10 cellular contexts compared by ENCODE assay signal in genomic region chr22:24834845-24835570, GRCh38. TPM values are rescaled to one million over a fixed set of nuclear protein-coding genes. Genes with fewer than 3 reads are reported as not detected.
DNase-seq lines count a peak whose midpoint lies in the region; ATAC-seq, FAIRE-seq and TF ChIP-seq lines count a peak whose summit lies in the region.
"Had no signal": no experiment of that assay in that cellular context is flagged by ENCODE, and none has a peak within 500 bp of the region (broad histone marks: within the 10 kb centered on the region; RNA-seq: fewer than 3 reads in every experiment).

No MANE protein-coding gene starts in this region.

- in situ Hi-C loops in astrocyte of the spinal cord (cut with HindIII; ENCODE audit: low sequenced_read_pairs), result no loop called here
- in situ Hi-C loops in HepG2 (cut with HindIII; ENCODE audit: extremely low pct_ligation_motif_present, low pct_unique_long_range_greater_than_20kb), result no loop called here

- no peak for FAIRE-seq in HepG2 (lab: Jason Lieb, UNC)

- POLR2A ChIA-PET in HepG2 (lab: Yijun Ruan, JAX), result no interaction called here

- ATAC-seq in HepG2 (peak; percentile 51; the same call in 2 of the 3 replicates), GM21360 (IDR thresholded peaks at IDR 0.05; ENCODE audit: unreplicated experiment) (no peak), GM19035 (IDR thresholded peaks at IDR 0.05; ENCODE audit: unreplicated experiment) (no peak)

- H3K4me1 ChIP-seq in Karpas-422 (ENCODE audit: low read length), result no peaks in the 10 kb centered on the region
- peaks cover 1% of the 10 kb centered on the region for H3K4me1 ChIP-seq in HepG2 (ENCODE audit: insufficient read depth, low read length)

- WGBS in HepG2 (ENCODE audit: low lambda C conversion rate), result 39% methylated on average over 13 of the region's 13 CpGs

- H3K9me3 ChIP-seq in Karpas-422 (ENCODE audit: low read length) (no peaks in the 10 kb centered on the region), HepG2 (ENCODE audit: low read length) (0 out of 2 replicates have a peak, but pooled peaks cover 6% of the 10 kb centered on the region)

- H3K79me2 ChIP-seq in Karpas-422 (ENCODE audit: low read length) (no peaks in the 10 kb centered on the region), HepG2 (ENCODE audit: insufficient read depth, low read length) (no peaks in the 10 kb centered on the region)

- no peak for TF ChIP-seq POLR2A in HepG2 (IDR thresholded peaks at IDR 0.05; ENCODE audit: insufficient read depth in 1 of 2, low read depth in 2 of 2, low read length in 2 of 2)

- TF ChIP-seq RAD21 in HepG2 (CRISPR knock-in tag; IDR thresholded peaks at IDR 0.05), result no peak

- no peaks in the 10 kb centered on the region for H3K9me2 ChIP-seq in Karpas-422 (replicated peaks; ENCODE audit: insufficient read depth, low read length)

- BruUV-seq in HepG2 (replicated peaks; lab: Mats Ljungman, UMichigan), result no TSS peak

- no peak overlapping the region for H3K9ac ChIP-seq in Karpas-422 (ENCODE audit: low read length)
- no peak overlapping the region for H3K9ac ChIP-seq in HepG2 (ENCODE audit: insufficient read depth, low read depth, low read length)

- H3K4me2 ChIP-seq in Karpas-422 (ENCODE audit: low read depth, low read length, poor library complexity, severe bottlenecking) (no peak overlapping the region), HepG2 (ENCODE audit: low read depth, low read length) (no peak overlapping the region)

- DNase-seq in EL, result peak; percentile 23
- peak; percentile 63 for DNase-seq in Karpas-422
- no peak for DNase-seq in astrocyte of the spinal cord (ENCODE audit: low read depth, low spot score)
- peak; percentile 32 for DNase-seq in HepG2 (ENCODE audit: low spot score)
- no peak for DNase-seq in NCI-H1048 (lab: John Stamatoyannopoulos, UW)
- DNase-seq in NCI-H1694 treated with DMSO at 0.1 percent for 48 hours (lab: John Stamatoyannopoulos, UW), result no peak
- DNase-seq: activated CD4-positive, alpha-beta memory T cell treated with anti-CD3 and anti-CD28 coated beads for 36 hours; effector CD8-positive, alpha-beta T cell had no signal

- H3K27ac ChIP-seq in Karpas-422 (ENCODE audit: low read length) (no peak overlapping the region), HepG2 (ENCODE audit: extremely low read length, insufficient read depth, low read length) (no peak overlapping the region)

- H3K27me3 ChIP-seq in Karpas-422 (ENCODE audit: low read length) (no peaks in the 10 kb centered on the region), HepG2 (ENCODE audit: control insufficient read depth in 1 of 2, insufficient read depth in 2 of 2, low read length in 2 of 2) (peaks cover 3 to 18% of the 10 kb centered on the region in 2 experiments; a peak in 2 of 5 replicates)

- no peaks in the 10 kb centered on the region for H4K20me1 ChIP-seq in Karpas-422 (ENCODE audit: insufficient read depth, low read depth, low read length)
- no peaks in the 10 kb centered on the region for H4K20me1 ChIP-seq in HepG2 (ENCODE audit: insufficient read depth, low read length)

- TF ChIP-seq CTCF in astrocyte of the spinal cord (IDR thresholded peaks at IDR 0.05; ENCODE audit: low read depth, low read length), result peak; percentile 12
- TF ChIP-seq CTCF in HepG2 (CRISPR knock-in tag; IDR thresholded peaks at IDR 0.05), result peak; percentile 42

- H3K36me3 ChIP-seq in Karpas-422 (ENCODE audit: insufficient read depth, low read length) (no peaks in the 10 kb centered on the region), HepG2 (replicated peaks in 1 of 2; ENCODE audit: control insufficient read depth in 1 of 2, insufficient read depth in 2 of 2, low read length in 2 of 2) (no peaks in the 10 kb centered on the region)

- intact Hi-C loops in HepG2 (cut with micrococcal nuclease; ENCODE audit: unreplicated experiment), result no loop called here

- no peak overlapping the region for H2AFZ ChIP-seq in Karpas-422 (ENCODE audit: low read length)
- no peak overlapping the region for H2AFZ ChIP-seq in HepG2 (ENCODE audit: low read length)

- CTCF ChIA-PET in HepG2 (lab: Yijun Ruan, JAX; ENCODE audit: low intra/inter-chr PET ratio, low total read pairs), result interaction anchor here (1.6 kb wide), 1 partner anchor 66 kb away, joined by 5 read pairs; no protein-coding TSS in a partner anchor

- no peak overlapping the region for H3K4me3 ChIP-seq in Karpas-422 (ENCODE audit: low read length)
- H3K4me3 ChIP-seq in astrocyte of the spinal cord (ENCODE audit: low read depth, low read length), result no peak overlapping the region
- H3K4me3 ChIP-seq in HepG2 (replicated peaks in 1 of 3; ENCODE audit: insufficient read depth in 1 of 3, low read depth in 2 of 3, low read length in 3 of 3), result no peak overlapping the region

- TF ChIP-seq EP300 in HepG2 (IDR thresholded peaks at IDR 0.05; ENCODE audit: low read depth in 2 of 2, low read length in 2 of 2) (no peak), HepG2 (CRISPR knock-in tag; IDR thresholded peaks at IDR 0.05; ENCODE audit: borderline replicate concordance) (no peak)

TF ChIP-seq in HepG2, 621 proteins besides CTCF, POLR2A, EP300 and RAD21 (continues in another document):
- TF ChIP-seq ZNF850 (CRISPR knock-in tag; conservative IDR thresholded peaks at IDR 0.05) (no peak), TIGD3 (CRISPR knock-in tag; IDR thresholded peaks at IDR 0.05; ENCODE audit: borderline replicate concordance) (no peak), ZSCAN25 (CRISPR knock-in tag; IDR thresholded peaks at IDR 0.05) (no peak), ZNF772 (CRISPR knock-in tag; IDR thresholded peaks at IDR 0.05) (no peak), SMC3 (IDR thresholded peaks at IDR 0.05; ENCODE audit: low read length) (peak; percentile 18; the same call in 1 of the 2 replicates), ATF7 (IDR thresholded peaks at IDR 0.05) (peak; percentile 65; the same call in 1 of the 2 replicates), ATF7 (CRISPR knock-in tag; IDR thresholded peaks at IDR 0.05) (no peak)

RNA-seq across cellular contexts. Expression of gene SGSM1, which starts 29.0 kb away (rescaled TPM):
- total RNA-seq in Karpas-422 (2014; rRNA removed; shearing (Covaris generic); ENCODE audit: low replicate concordance), result not detected in 2 replicates
- total RNA-seq in HepG2 (2016; rRNA removed; fragmentation: Illumina TruSeq; extraction: Trizol), result not detected in 2 replicates
- not detected in 2 replicates for total RNA-seq in HepG2 (2016; cell fraction: cytosol; rRNA removed; fragmentation: Illumina TruSeq; extraction: Trizol; ENCODE audit: low read depth)
- total RNA-seq in HepG2 (2016; cell fraction: insoluble cytoplasmic fraction; rRNA removed; fragmentation: Illumina TruSeq; extraction: Trizol), result not detected in 2 replicates
- total RNA-seq in HepG2 (2016; cell fraction: membrane; rRNA removed; fragmentation: Illumina TruSeq; extraction: Trizol), result not detected in 2 replicates
- total RNA-seq in HepG2 (2016; cell fraction: nucleus; rRNA removed; fragmentation: Illumina TruSeq; extraction: Trizol), result not detected in 2 replicates
- polyA plus RNA-seq in HepG2 (2011; rRNA removed), result 0.07 and 0.09 TPM in 2 replicates
- 0.05 and 0.07 TPM in 2 replicates for polyA plus RNA-seq in HepG2 (2011; cell fraction: cytosol; rRNA removed)
- 0.06 and 0.16 TPM in 2 replicates for polyA plus RNA-seq in HepG2 (2011; cell fraction: nucleus; rRNA removed)
- 0.04 and 0.08 TPM in 2 replicates for polyA plus RNA-seq in HepG2 (2012)
- not detected in 2 replicates for polyA plus RNA-seq in HepG2 (2016; cell fraction: cytosol; fragmentation: Illumina TruSeq; extraction: Trizol; ENCODE audit: low read depth)
- polyA plus RNA-seq in HepG2 (2016; cell fraction: insoluble cytoplasmic fraction; fragmentation: Illumina TruSeq; extraction: Trizol; ENCODE audit: low read depth), result not detected in 2 replicates
- polyA plus RNA-seq in HepG2 (2016; cell fraction: membrane; fragmentation: Illumina TruSeq; extraction: Trizol; ENCODE audit: low read depth), result not detected in 2 replicates
- not detected in 2 replicates for polyA plus RNA-seq in HepG2 (2016; cell fraction: nucleus; fragmentation: Illumina TruSeq; extraction: Trizol; ENCODE audit: insufficient read depth, low read depth)
- 0.16 and 0.21 TPM in 2 replicates for polyA minus RNA-seq in HepG2 (2011; rRNA and poly(A)+ RNA removed; ENCODE audit: low replicate concordance)
- not detected in 2 replicates for polyA minus RNA-seq in HepG2 (2011; cell fraction: cytosol; rRNA and poly(A)+ RNA removed)
- 0.25 and 0.26 TPM in 2 replicates for polyA minus RNA-seq in HepG2 (2011; cell fraction: nucleus; rRNA and poly(A)+ RNA removed)

Comparison
In these comparisons a context has a peak if more than half of its experiments do, and no peak if none do; other contexts are left out.
1. DNase-seq: peak in EL (single experiment), Karpas-422 (single experiment) and HepG2 (single experiment); none in astrocyte of the spinal cord (single experiment), NCI-H1048 (single experiment) and NCI-H1694 treated with DMSO at 0.1 percent for 48 hours (single experiment).